30 cellular contexts compared by ENCODE assay signal in genomic region chr1:46755121-46755520, GRCh38. TPM values are rescaled to one million over a fixed set of nuclear protein-coding genes. Genes with fewer than 3 reads are reported as not detected.
DNase-seq lines count a peak whose midpoint lies in the region; ATAC-seq and TF ChIP-seq lines count a peak whose summit lies in the region.
"Had no signal": no experiment of that assay in that cellular context is flagged by ENCODE, and none has a peak within 500 bp of the region (broad histone marks: within the 10 kb centered on the region; RNA-seq: fewer than 3 reads in every experiment).

No MANE protein-coding gene starts in this region.

- H3K27me3 ChIP-seq in hepatocyte (no peaks in the 10 kb centered on the region), upper lobe of left lung (no peaks in the 10 kb centered on the region), A673 (replicated peaks; ENCODE audit: insufficient read depth, low read depth, low read length, poor library complexity) (peaks cover 27% of the 10 kb centered on the region)
- H3K27me3 ChIP-seq: brain microvascular endothelial cell, suprapubic skin, uterus had no signal

- POLR2A ChIA-PET in A673 (lab: Charles Lee; ENCODE audit: low non-redundant PET) = no interaction called here

- H3K9me3 ChIP-seq in hepatocyte (ENCODE audit: low read depth) (no peaks in the 10 kb centered on the region), upper lobe of left lung (no peaks in the 10 kb centered on the region), A673 (ENCODE audit: low read depth, low read length, poor library complexity, severe bottlenecking) (no peaks in the 10 kb centered on the region)
- H3K9me3 ChIP-seq: left ventricle myocardium inferior, SJSA1, suprapubic skin, uterus had no signal

- DNase-seq in NCI-H526 (lab: John Stamatoyannopoulos, UW) (peak; percentile 33 to 49), NCI-H526 treated with DMSO at 0.1 percent for 48 hours (lab: John Stamatoyannopoulos, UW) (no peak), hepatocyte (ENCODE audit: low spot score) (peak; percentile 41), upper lobe of left lung (no peak), NCI-H510A (lab: John Stamatoyannopoulos, UW) (no peak), hepatic stellate cell (ENCODE audit: low spot score) (no peak), A673 (ENCODE audit: low spot score) (no peak)
- DNase-seq: 8988T; activated CD4-positive, alpha-beta T cell treated with anti-CD3 and anti-CD28 coated beads for 48 hours; amniotic stem cell; brain microvascular endothelial cell; CD4-positive, CD25-positive, alpha-beta regulatory T cell; dorsolateral prefrontal cortex; immature natural killer cell; KG1; left ventricle myocardium inferior; MM.1S; naive thymus-derived CD4-positive, alpha-beta T cell; NCI-H2029; NCI-H748 treated with DMSO at 0.1 percent for 48 hours; nucleus accumbens; uterus had no signal

- no peak for ATAC-seq in upper lobe of left lung (ENCODE audit: low FRiP score in 2 of 2)
- ATAC-seq: HCT116; naive thymus-derived CD4-positive, alpha-beta T cell; stimulated activated memory B cell treated with anti-CD40 and anti-IgM and Interleukin-4, amounts not matched to agents 10 μg/mL and 1 μg/mL and 100 μg/mL, for 72 hours had no signal

- no peaks in the 10 kb centered on the region for H3K9me2 ChIP-seq in hepatocyte (replicated peaks; ENCODE audit: insufficient read depth)

- H3K27ac Mint-ChIP-seq in nephron = peak overlapping the region; percentile 79 to 97 (median 86)
- H3K27ac Mint-ChIP-seq: activated naive CD4-positive, alpha-beta T cell treated with anti-CD3 and anti-CD28 coated beads, Interleukin-2, amount 50 U/mL, for 24 hours; immature natural killer cell; naive thymus-derived CD4-positive, alpha-beta T cell; stimulated activated memory B cell treated with anti-CD40 and anti-IgM and Interleukin-4, amounts not matched to agents 10 μg/mL and 1 μg/mL and 100 μg/mL, for 72 hours had no signal

- no peaks in the 10 kb centered on the region for H4K20me1 ChIP-seq in hepatocyte (ENCODE audit: insufficient read depth, poor library complexity, severe bottlenecking)

- WGBS in hepatocyte (ENCODE audit: low lambda C conversion rate, missing lambda C conversion rate) = 53% methylated on average over 4 of the region's 4 CpGs
- WGBS in upper lobe of left lung, 2 donors = 68 to 72% methylated on average over 3 to 4 of the region's 4 CpGs

- no peak for TF ChIP-seq EP300 in upper lobe of left lung (IDR thresholded peaks at IDR 0.05)

- H3K36me3 ChIP-seq in hepatocyte (replicated peaks; ENCODE audit: insufficient read depth, low read depth) (no peaks in the 10 kb centered on the region), upper lobe of left lung (no peaks in the 10 kb centered on the region), A673 (ENCODE audit: insufficient read depth, low read length, poor library complexity, severe bottlenecking) (no peaks in the 10 kb centered on the region)
- H3K36me3 ChIP-seq: brain microvascular endothelial cell, left ventricle myocardium inferior, SJSA1, suprapubic skin, uterus had no signal

- peaks cover 26% of the 10 kb centered on the region for H3K27me3 Mint-ChIP-seq in nephron (ENCODE audit: low read depth)

- peaks cover 41% of the 10 kb centered on the region for H3K4me1 ChIP-seq in hepatocyte (ENCODE audit: insufficient read depth)
- peaks cover 0 to 25% (median 13%) of the 10 kb centered on the region in 4 donors for H3K4me1 ChIP-seq in upper lobe of left lung
- H3K4me1 ChIP-seq in A673 (ENCODE audit: insufficient read depth, low read length, poor library complexity, severe bottlenecking) = no peaks in the 10 kb centered on the region
- H3K4me1 ChIP-seq: SJSA1, uterus had no signal

- TF ChIP-seq CTCF in hepatocyte (IDR thresholded peaks at IDR 0.05; ENCODE audit: poor library complexity) = no peak
- TF ChIP-seq CTCF in nephron (IDR thresholded peaks at IDR 0.05; ENCODE audit: unreplicated experiment in 3 of 3) = no peak
- TF ChIP-seq CTCF in upper lobe of left lung (IDR thresholded peaks at IDR 0.05) = no peak
- no peak for TF ChIP-seq CTCF in A673 (conservative IDR thresholded peaks at IDR 0.05; ENCODE audit: low read depth, low read length)

- H3K9me3 Mint-ChIP-seq in nephron = no peaks in the 10 kb centered on the region
- H3K9me3 Mint-ChIP-seq: activated naive CD4-positive, alpha-beta T cell treated with anti-CD3 and anti-CD28 coated beads, Interleukin-2, amount 50 U/mL, for 24 hours; immature natural killer cell; naive thymus-derived CD4-positive, alpha-beta T cell; stimulated activated memory B cell treated with anti-CD40 and anti-IgM and Interleukin-4, amounts not matched to agents 10 μg/mL and 1 μg/mL and 100 μg/mL, for 72 hours had no signal

- intact Hi-C loops in A673 (cut with micrococcal nuclease; ENCODE audit: unreplicated experiment) = no loop called here

- H3K27ac ChIP-seq in hepatocyte = peak overlapping the region; percentile 81
- H3K27ac ChIP-seq in upper lobe of left lung = peak overlapping the region in 3 of 4 donors; percentile 15 to 64 (median 51)
- no peak overlapping the region for H3K27ac ChIP-seq in A673 (ENCODE audit: low read depth, low read length, poor library complexity, severe bottlenecking)
- H3K27ac ChIP-seq: brain microvascular endothelial cell, dorsolateral prefrontal cortex, left ventricle myocardium inferior, SJSA1, uterus had no signal

- H3K4me1 Mint-ChIP-seq in nephron = peaks cover 18% of the 10 kb centered on the region
- H3K4me1 Mint-ChIP-seq: activated naive CD4-positive, alpha-beta T cell treated with anti-CD3 and anti-CD28 coated beads, Interleukin-2, amount 50 U/mL, for 24 hours; CD4-positive, CD25-positive, alpha-beta regulatory T cell; immature natural killer cell; stimulated activated memory B cell treated with anti-CD40 and anti-IgM and Interleukin-4, amounts not matched to agents 10 μg/mL and 1 μg/mL and 100 μg/mL, for 72 hours had no signal

- peak overlapping the region; percentile 51 for H3K4me2 ChIP-seq in hepatocyte

- TF ChIP-seq POLR2A in upper lobe of left lung (IDR thresholded peaks at IDR 0.05) = no peak

- CTCF ChIA-PET in A673 (lab: Charles Lee) = no interaction called here

- H3K36me3 Mint-ChIP-seq in nephron (ENCODE audit: low read depth) = no peaks in the 10 kb centered on the region
- H3K36me3 Mint-ChIP-seq: activated naive CD4-positive, alpha-beta T cell treated with anti-CD3 and anti-CD28 coated beads, Interleukin-2, amount 50 U/mL, for 24 hours; CD4-positive, CD25-positive, alpha-beta regulatory T cell; immature natural killer cell; naive thymus-derived CD4-positive, alpha-beta T cell; stimulated activated memory B cell treated with anti-CD40 and anti-IgM and Interleukin-4, amounts not matched to agents 10 μg/mL and 1 μg/mL and 100 μg/mL, for 72 hours had no signal

- H3K4me3 ChIP-seq in hepatocyte = no peak overlapping the region
- no peak overlapping the region for H3K4me3 ChIP-seq in upper lobe of left lung
- no peak overlapping the region for H3K4me3 ChIP-seq in A673 (ENCODE audit: low read depth, low read length, poor library complexity, severe bottlenecking)
- H3K4me3 ChIP-seq: dorsolateral prefrontal cortex, left ventricle myocardium inferior, SJSA1, suprapubic skin, uterus had no signal

- BruUV-seq in A673 (replicated peaks; lab: Mats Ljungman, UMichigan) = no TSS peak

- peak overlapping the region in 1 of 3 experiments; percentile 13 for H3K4me3 Mint-ChIP-seq in nephron
- H3K4me3 Mint-ChIP-seq: activated naive CD4-positive, alpha-beta T cell treated with anti-CD3 and anti-CD28 coated beads, Interleukin-2, amount 50 U/mL, for 24 hours; CD4-positive, CD25-positive, alpha-beta regulatory T cell; immature natural killer cell; naive thymus-derived CD4-positive, alpha-beta T cell; stimulated activated memory B cell treated with anti-CD40 and anti-IgM and Interleukin-4, amounts not matched to agents 10 μg/mL and 1 μg/mL and 100 μg/mL, for 72 hours had no signal

- H2AFZ ChIP-seq in hepatocyte = no peak overlapping the region

- no peaks in the 10 kb centered on the region for H3K79me2 ChIP-seq in hepatocyte

RNA-seq across cellular contexts. Expression of gene EFCAB14, which starts 36.2 kb away (rescaled TPM):
- total RNA-seq in hepatocyte (76.3 and 79.3 TPM in 2 replicates), upper lobe of left lung (100 to 1,000 TPM; 100 to 171 (median 115) TPM), A673 (2021) (38.6 and 39.8 TPM in 2 replicates)
- polyA plus RNA-seq in hepatocyte = 28.3 and 38.5 TPM in 2 replicates

RNA-seq across cellular contexts. Expression of gene CYP4B1, which starts 43.7 kb away (rescaled TPM):
- 0.67 TPM in 1 of 2 replicates, not detected in the other for total RNA-seq in hepatocyte
- polyA plus RNA-seq in hepatocyte = 0.25 and 0.92 TPM in 2 replicates
- total RNA-seq in upper lobe of left lung = 1,000 to 10,000 TPM in 1 of 6 donors, 100 to 1,000 TPM in 5; 211 to 1,043 (median 640) TPM
- total RNA-seq in A673 (2021) = not detected in 2 replicates
- total RNA-seq: activated CD8-positive, alpha-beta memory T cell treated with anti-CD3 and anti-CD28 coated beads for 36 hours; CD4-positive, CD25-positive, alpha-beta regulatory T cell; naive thymus-derived CD4-positive, alpha-beta T cell; pulmonary artery endothelial cell; SJSA1 had no signal
- polyA plus RNA-seq: CD4-positive, CD25-positive, alpha-beta regulatory T cell; immature natural killer cell; naive thymus-derived CD4-positive, alpha-beta T cell had no signal

Comparison
In these comparisons a context has a peak if more than half of its experiments do, and no peak if none do; other contexts are left out.
1. DNase-seq: peak in NCI-H526 (2 of 2) and hepatocyte (single experiment); none in NCI-H526 treated with DMSO at 0.1 percent for 48 hours (single experiment), upper lobe of left lung (0 of 2), NCI-H510A (single experiment), hepatic stellate cell (single experiment) and A673 (single experiment).
2. RNA of gene CYP4B1, which starts 43.7 kb away (total RNA-seq): 211 to 1,043 TPM in upper lobe of left lung; 0.67 TPM in hepatocyte and not detected in A673; every median in the first group is over 100 times any median in the second.